8 cellular contexts compared by ENCODE assay signal in genomic region chr11:64185323-64186204, GRCh38. TPM values are rescaled to one million over a fixed set of nuclear protein-coding genes. Genes with fewer than 3 reads are reported as not detected.
DNase-seq lines count a peak whose midpoint lies in the region; ATAC-seq and TF ChIP-seq lines count a peak whose summit lies in the region.

Gene STIP1, plus strand, starts transcription at chr11:64186171. Its CDS starts 91 bp downstream, at chr11:64186262.

- H3K36me3 ChIP-seq in GM06990 (ENCODE audit: control insufficient read depth, insufficient read depth, low read length) (peaks cover 2% of the 10 kb centered on the region; the same call in 1 of the 2 replicates), gastroesophageal sphincter (peaks cover 0 to 2% of the 10 kb centered on the region in 2 donors)

- peaks cover 53% of the 10 kb centered on the region for H3K4me1 Mint-ChIP-seq in activated naive CD4-positive, alpha-beta T cell treated with anti-CD3 and anti-CD28 coated beads for 36 hours (ENCODE audit: low read depth)

- 0% methylated on average over 1 of the region's 72 CpGs; no CpG with 5 or more reads in 1 of the 2 donors for WGBS in gastroesophageal sphincter (ENCODE audit: low coverage in 1 of 2), 2 donors

- CTCF ChIA-PET in activated naive CD4-positive, alpha-beta T cell treated with anti-CD3 and anti-CD28 coated beads for 36 hours (lab: Charles Lee) = interaction anchor here (0.6 to 4.7 kb wide), 6 partner anchors 10 to 119 kb away, joined by 3 to 25 read pairs (median 4); partner anchors contain the start of gene FERMT3

- TF ChIP-seq CTCF in GM06990 (IDR thresholded peaks at IDR 0.05; ENCODE audit: insufficient read depth, low read length, poor library complexity, severe bottlenecking) (peak; percentile 42), HFF-Myc (IDR thresholded peaks at IDR 0.05; ENCODE audit: low read depth, low read length, missing control alignments) (peak; percentile 18), gastroesophageal sphincter (IDR thresholded peaks at IDR 0.05) (peak in 3 of 4 experiments; percentile 62 to 74 (median 63))

- peak within 1 kb of the TSS; percentile 75 for H3K4me3 ChIP-seq in GM06990 (replicated peaks; ENCODE audit: low read depth, low read length)
- peak within 1 kb of the TSS; percentile 75 for H3K4me3 ChIP-seq in HFF-Myc (replicated peaks; ENCODE audit: low read depth, low read length)
- H3K4me3 ChIP-seq in gastroesophageal sphincter = peak within 1 kb of the TSS; percentile 58 to 61

- H3K9me3 Mint-ChIP-seq in activated naive CD4-positive, alpha-beta T cell treated with anti-CD3 and anti-CD28 coated beads for 36 hours = no peaks in the 10 kb centered on the region

- TF ChIP-seq EP300 in gastroesophageal sphincter (IDR thresholded peaks at IDR 0.05) = no peak

- peak within 1 kb of the TSS; percentile 94 for H3K27ac Mint-ChIP-seq in activated naive CD4-positive, alpha-beta T cell treated with anti-CD3 and anti-CD28 coated beads for 36 hours

- DNase-seq in GM06990 (ENCODE audit: extremely low read depth, insufficient read length) (peak; percentile 98), HFF-Myc (ENCODE audit: extremely low read depth, low read depth) (peak; percentile 100), NAMALWA (ENCODE audit: low spot score) (peak; percentile 100), SK-N-DZ (ENCODE audit: low spot score) (peak; percentile 100), non-pigmented ciliary epithelial cell (ENCODE audit: low read depth) (peak; percentile 100), superior temporal gyrus (ENCODE audit: extremely low spot score) (peak; percentile 100)
- DNase-seq in activated naive CD4-positive, alpha-beta T cell treated with anti-CD3 and anti-CD28 coated beads for 36 hours = peak; percentile 99

- peak within 1 kb of the TSS; percentile 81 to 98 (median 91) for H3K27ac ChIP-seq in gastroesophageal sphincter

- peaks cover 11% of the 10 kb centered on the region for H3K36me3 Mint-ChIP-seq in activated naive CD4-positive, alpha-beta T cell treated with anti-CD3 and anti-CD28 coated beads for 36 hours (ENCODE audit: low read depth)

- H3K27me3 ChIP-seq in GM06990 (replicated peaks; ENCODE audit: control insufficient read depth, insufficient read depth, low read length) (no peaks in the 10 kb centered on the region), gastroesophageal sphincter (no peaks in the 10 kb centered on the region)

- no peak within 1 kb of the TSS for H3K4me3 Mint-ChIP-seq in activated naive CD4-positive, alpha-beta T cell treated with anti-CD3 and anti-CD28 coated beads for 36 hours

- intact Hi-C loops in activated naive CD4-positive, alpha-beta T cell treated with anti-CD3 and anti-CD28 coated beads for 36 hours (cut with micrococcal nuclease) = loop anchor here (1.0 to 5.0 kb wide), 11 partner anchors 19 to 592 kb away; partner anchors contain the start of genes COX8A, ESRRA, FKBP2 and MACROD1

- ATAC-seq in gastroesophageal sphincter = peak; percentile 93

- H3K9me3 ChIP-seq in gastroesophageal sphincter = no peaks in the 10 kb centered on the region

- peak; percentile 98 for TF ChIP-seq POLR2A in gastroesophageal sphincter (IDR thresholded peaks at IDR 0.05)

- no peaks in the 10 kb centered on the region for H3K27me3 Mint-ChIP-seq in activated naive CD4-positive, alpha-beta T cell treated with anti-CD3 and anti-CD28 coated beads for 36 hours (ENCODE audit: low read depth)

- H3K4me1 ChIP-seq in gastroesophageal sphincter = peaks cover 2 to 46% (median 27%) of the 10 kb centered on the region in 3 donors

RNA-seq across cellular contexts. Expression of gene STIP1, which starts in this region (rescaled TPM):
- 397 and 406 TPM in 2 replicates for polyA plus RNA-seq in SK-N-DZ (2014; cell fraction: cytosol; rRNA removed)
- 211 and 259 TPM in 2 replicates for polyA plus RNA-seq in SK-N-DZ (2014; cell fraction: nucleus; rRNA removed)
- total RNA-seq in activated naive CD4-positive, alpha-beta T cell treated with anti-CD3 and anti-CD28 coated beads for 36 hours = 100 to 1,000 TPM; 264 to 272 TPM
- total RNA-seq in gastroesophageal sphincter = 100 to 1,000 TPM in 1 of 4 donors, 10 to 100 TPM in 3; 88.6 to 134 (median 94.0) TPM

Comparison
In these comparisons a context has a peak if more than half of its experiments do, and no peak if none do; other contexts are left out.
1. Peak in every context shown above with its lines: DNase-seq, ATAC-seq, H3K4me3 ChIP-seq and H3K27ac ChIP-seq.